Comparison of ENCODE assay signal across 21 cellular contexts in genomic region chr20:9422335-9422734, GRCh38.
DNase-seq lines count a peak whose midpoint lies in the region; ATAC-seq, FAIRE-seq and TF ChIP-seq lines count a peak whose summit lies in the region.
"Had no signal": no experiment of that assay in that cellular context is flagged by ENCODE, and none has a peak within 500 bp of the region (broad histone marks: within the 10 kb centered on the region; RNA-seq: fewer than 3 reads in every experiment).

No MANE protein-coding gene starts in this region.

- no peak overlapping the region for H3K4ac ChIP-seq in IMR-90 (ENCODE audit: low read depth, low read length)

- no peaks in the 10 kb centered on the region for H3K9me1 ChIP-seq in IMR-90 (ENCODE audit: insufficient read depth, low read length)

- no peaks in the 10 kb centered on the region for H3K27me3 Mint-ChIP-seq in CD4-positive, alpha-beta T cell
- H3K27me3 Mint-ChIP-seq in activated naive CD4-positive, alpha-beta T cell treated with anti-CD3 and anti-CD28 coated beads for 36 hours (ENCODE audit: low read depth) = no peaks in the 10 kb centered on the region
- H3K27me3 Mint-ChIP-seq: CD4-positive, CD25-positive, alpha-beta regulatory T cell had no signal

- H4K20me1 ChIP-seq in IMR-90 (ENCODE audit: insufficient read depth, low read length) (no peaks in the 10 kb centered on the region), HepG2 (ENCODE audit: insufficient read depth, low read length) (no peaks in the 10 kb centered on the region)
- H4K20me1 ChIP-seq: BLaER1 had no signal

- intact Hi-C loops in IMR-90 (cut with micrococcal nuclease) (no loop called here), HepG2 (cut with micrococcal nuclease; ENCODE audit: unreplicated experiment) (no loop called here)
- intact Hi-C loops in CD4-positive, alpha-beta T cell (cut with DNase I, micrococcal nuclease) = no loop called here
- intact Hi-C loops in activated naive CD4-positive, alpha-beta T cell treated with anti-CD3 and anti-CD28 coated beads for 36 hours (cut with micrococcal nuclease) = no loop called here

- H2AFZ ChIP-seq in IMR-90 (replicated peaks; ENCODE audit: low read length, poor library complexity) = no peak overlapping the region
- no peak overlapping the region for H2AFZ ChIP-seq in HepG2 (ENCODE audit: low read length)
- H2AFZ ChIP-seq: GM23248, PC-9 had no signal

- no peak overlapping the region for H2BK5ac ChIP-seq in IMR-90 (ENCODE audit: low read depth, low read length, poor library complexity, severe bottlenecking)

- no peaks in the 10 kb centered on the region for H3K79me2 ChIP-seq in HepG2 (ENCODE audit: insufficient read depth, low read length)

- H3K27ac Mint-ChIP-seq in CD4-positive, alpha-beta T cell = no peak overlapping the region
- no peak overlapping the region for H3K27ac Mint-ChIP-seq in activated naive CD4-positive, alpha-beta T cell treated with anti-CD3 and anti-CD28 coated beads for 36 hours
- H3K27ac Mint-ChIP-seq: CD4-positive, CD25-positive, alpha-beta regulatory T cell had no signal

- H3K36me3 ChIP-seq in IMR-90 (ENCODE audit: control insufficient read depth, insufficient read depth, low read length) = peaks cover 14% of the 10 kb centered on the region
- peaks cover 9% of the 10 kb centered on the region for H3K36me3 ChIP-seq in skeletal muscle satellite cell (ENCODE audit: insufficient read depth, low read length)
- no peaks in the 10 kb centered on the region for H3K36me3 ChIP-seq in HepG2 (replicated peaks in 1 of 2; ENCODE audit: control insufficient read depth in 1 of 2, insufficient read depth in 2 of 2, low read length in 2 of 2)
- H3K36me3 ChIP-seq: BLaER1, SJCRH30 had no signal

- no peak overlapping the region for H2AK5ac ChIP-seq in IMR-90 (ENCODE audit: low read depth, low read length)

- no peak overlapping the region for H2AK9ac ChIP-seq in IMR-90 (replicated peaks; ENCODE audit: low read depth, low read length, poor library complexity)

- BruUV-seq in IMR-90 (replicated peaks; lab: Mats Ljungman, UMichigan) (no TSS peak), HepG2 (replicated peaks; lab: Mats Ljungman, UMichigan) (no TSS peak)

- H3K23ac ChIP-seq in IMR-90 (ENCODE audit: low read depth, low read length) = no peak overlapping the region

- TF ChIP-seq POLR2A in IMR-90 (IDR thresholded peaks at IDR 0.05; ENCODE audit: low read depth, low read length) = no peak
- no peak for TF ChIP-seq POLR2A in HepG2 (IDR thresholded peaks at IDR 0.05; ENCODE audit: insufficient read depth in 1 of 2, low read depth in 2 of 2, low read length in 2 of 2)

- H3K4me3 Mint-ChIP-seq in CD4-positive, alpha-beta T cell = no peak overlapping the region
- no peak overlapping the region for H3K4me3 Mint-ChIP-seq in activated naive CD4-positive, alpha-beta T cell treated with anti-CD3 and anti-CD28 coated beads for 36 hours
- H3K4me3 Mint-ChIP-seq: CD4-positive, CD25-positive, alpha-beta regulatory T cell had no signal

- H3K36me3 Mint-ChIP-seq in CD4-positive, alpha-beta T cell (ENCODE audit: low read depth) = no peaks in the 10 kb centered on the region
- no peaks in the 10 kb centered on the region for H3K36me3 Mint-ChIP-seq in activated naive CD4-positive, alpha-beta T cell treated with anti-CD3 and anti-CD28 coated beads for 36 hours (ENCODE audit: low read depth)
- H3K36me3 Mint-ChIP-seq: CD4-positive, CD25-positive, alpha-beta regulatory T cell had no signal

- no peaks in the 10 kb centered on the region for H3K27me3 ChIP-seq in IMR-90 (ENCODE audit: control insufficient read depth, insufficient read depth, low read length)
- H3K27me3 ChIP-seq in skeletal muscle satellite cell (ENCODE audit: control insufficient read depth, insufficient read depth, low read length) = no peaks in the 10 kb centered on the region
- no peaks in the 10 kb centered on the region for H3K27me3 ChIP-seq in CD4-positive, alpha-beta T cell (ENCODE audit: control insufficient read depth, insufficient read depth, low read length)
- 0 out of 5 replicates have a peak, but pooled peaks cover 0 to 4% of the 10 kb centered on the region in 2 experiments for H3K27me3 ChIP-seq in HepG2 (ENCODE audit: control insufficient read depth in 1 of 2, insufficient read depth in 2 of 2, low read length in 2 of 2)
- H3K27me3 ChIP-seq: BLaER1 had no signal

- H3K79me1 ChIP-seq in IMR-90 (ENCODE audit: low read depth in 1 of 2, low read length in 2 of 2) = no peaks in the 10 kb centered on the region; a peak in 1 of 4 replicates

- TF ChIP-seq EP300 in HepG2 (IDR thresholded peaks at IDR 0.05; ENCODE audit: low read depth in 2 of 2, low read length in 2 of 2) = no peak
- no peak for TF ChIP-seq EP300 in HepG2 (CRISPR knock-in tag; IDR thresholded peaks at IDR 0.05; ENCODE audit: borderline replicate concordance)

- no peak overlapping the region for H4K8ac ChIP-seq in IMR-90 (ENCODE audit: low read depth in 2 of 2, low read length in 2 of 2)

- H3K4me3 ChIP-seq in IMR-90 (ENCODE audit: insufficient read depth, low read depth, low read length) = no peak overlapping the region
- no peak overlapping the region for H3K4me3 ChIP-seq in astrocyte of the spinal cord (ENCODE audit: low read depth, low read length)
- no peak overlapping the region for H3K4me3 ChIP-seq in skeletal muscle satellite cell (ENCODE audit: low read length)
- H3K4me3 ChIP-seq in HepG2 (replicated peaks in 1 of 3; ENCODE audit: insufficient read depth in 1 of 3, low read depth in 2 of 3, low read length in 3 of 3) = no peak overlapping the region
- H3K4me3 ChIP-seq: BLaER1, GM23248, PC-9, SJCRH30 had no signal

- H3K4me1 ChIP-seq in IMR-90 (ENCODE audit: control insufficient read depth, insufficient read depth, low read length) = no peaks in the 10 kb centered on the region; the same call in 1 of the 2 replicates
- H3K4me1 ChIP-seq in skeletal muscle satellite cell (ENCODE audit: control insufficient read depth, insufficient read depth, low read length) = peaks cover 18% of the 10 kb centered on the region
- no peaks in the 10 kb centered on the region for H3K4me1 ChIP-seq in HepG2 (ENCODE audit: insufficient read depth, low read length)
- H3K4me1 ChIP-seq: BLaER1, SJCRH30 had no signal

- H3K14ac ChIP-seq in IMR-90 (replicated peaks; ENCODE audit: low read depth, low read length) = no peak overlapping the region; the same call in 1 of the 2 replicates

- no peaks in the 10 kb centered on the region for H3K9me3 Mint-ChIP-seq in CD4-positive, alpha-beta T cell
- H3K9me3 Mint-ChIP-seq in activated naive CD4-positive, alpha-beta T cell treated with anti-CD3 and anti-CD28 coated beads for 36 hours = no peaks in the 10 kb centered on the region

- no peak overlapping the region for H4K5ac ChIP-seq in IMR-90 (ENCODE audit: low read depth, low read length)

- FAIRE-seq in HepG2 (lab: Jason Lieb, UNC) = no peak
- FAIRE-seq: D721Med had no signal

- CTCF ChIA-PET in IMR-90 (lab: Yijun Ruan, JAX) = interaction anchor here (1.3 kb wide), 1 partner anchor 14 kb away, joined by 5 read pairs; no protein-coding TSS in a partner anchor
- CTCF ChIA-PET in CD4-positive, alpha-beta T cell (lab: Charles Lee) = no interaction called here
- CTCF ChIA-PET in HepG2 (lab: Yijun Ruan, JAX; ENCODE audit: low intra/inter-chr PET ratio, low total read pairs) = no interaction called here
- CTCF ChIA-PET in activated naive CD4-positive, alpha-beta T cell treated with anti-CD3 and anti-CD28 coated beads for 36 hours (lab: Charles Lee) = interaction anchor here (2.0 kb wide), 1 partner anchor 14 kb away, joined by 6 read pairs; no protein-coding TSS in a partner anchor

- H3K9ac ChIP-seq in IMR-90 (ENCODE audit: low read depth, low read length) (no peak overlapping the region), skeletal muscle satellite cell (ENCODE audit: low read depth, low read length) (no peak overlapping the region), HepG2 (ENCODE audit: insufficient read depth, low read depth, low read length) (no peak overlapping the region)
- H3K9ac ChIP-seq: BLaER1, GM23248 had no signal

- POLR2A ChIA-PET in IMR-90 (lab: Charles Lee; ENCODE audit: unreplicated experiment) = no interaction called here
- POLR2A ChIA-PET in CD4-positive, alpha-beta T cell (lab: Charles Lee) = no interaction called here
- POLR2A ChIA-PET in HepG2 (lab: Yijun Ruan, JAX) = no interaction called here

- no peak overlapping the region for H3K56ac ChIP-seq in IMR-90 (ENCODE audit: extremely low read depth, insufficient read depth, low read length)

- TF ChIP-seq CTCF in IMR-90 (conservative IDR thresholded peaks at IDR 0.05; ENCODE audit: low read depth, low read length) (no peak), astrocyte of the spinal cord (IDR thresholded peaks at IDR 0.05; ENCODE audit: low read depth, low read length) (no peak), HepG2 (CRISPR knock-in tag; IDR thresholded peaks at IDR 0.05) (no peak)
- no peak for TF ChIP-seq CTCF in CD4-positive, alpha-beta T cell (IDR thresholded peaks at IDR 0.05)

- dilution Hi-C loops in IMR-90 (cut with HindIII; ENCODE audit: low sequenced_read_pairs, unreplicated experiment) = no loop called here

- H2BK20ac ChIP-seq in IMR-90 (ENCODE audit: low read depth, low read length) = no peak overlapping the region

- no peak overlapping the region for H3K27ac ChIP-seq in IMR-90 (ENCODE audit: insufficient read depth, low read length)
- no peak overlapping the region for H3K27ac ChIP-seq in CD4-positive, alpha-beta T cell (ENCODE audit: low read depth, low read length)
- no peak overlapping the region for H3K27ac ChIP-seq in HepG2 (ENCODE audit: extremely low read length, insufficient read depth, low read length)
- H3K27ac ChIP-seq: BLaER1, GM23248, PC-9, SJCRH30 had no signal

- ATAC-seq in IMR-90 (ENCODE audit: low read depth) (peak; percentile 70), left lobe of liver (no peak), HepG2 (no peak)
- ATAC-seq in CD4-positive, alpha-beta T cell (ENCODE audit: poor library complexity) = no peak
- ATAC-seq: Right ventricle myocardium inferior had no signal

- no peak overlapping the region for H2BK120ac ChIP-seq in IMR-90 (ENCODE audit: low read depth, low read length)

- H4K91ac ChIP-seq in IMR-90 (ENCODE audit: insufficient read depth, low read depth, low read length) = no peak overlapping the region

- WGBS in IMR-90 (ENCODE audit: extremely low coverage in 2 of 2, insufficient read length in 1 of 2), 2 experiments = no CpG with 5 or more reads among the region's 5 CpGs
- 2% methylated on average over 5 of the region's 5 CpGs for WGBS in HepG2 (ENCODE audit: low lambda C conversion rate)

- TF ChIP-seq RAD21 in IMR-90 (IDR thresholded peaks at IDR 0.05; ENCODE audit: low read length) (no peak), HepG2 (CRISPR knock-in tag; IDR thresholded peaks at IDR 0.05) (no peak)

- DNase-seq in IMR-90 (peak; percentile 20), astrocyte of the spinal cord (ENCODE audit: low read depth, low spot score) (peak; percentile 36), kidney tubule cell (ENCODE audit: low spot score) (peak; percentile 19), left lobe of liver (ENCODE audit: low spot score) (no peak), HepG2 (ENCODE audit: low spot score) (no peak)
- no peak for DNase-seq in CD4-positive, alpha-beta T cell
- no peak for DNase-seq in activated naive CD4-positive, alpha-beta T cell treated with anti-CD3 and anti-CD28 coated beads for 36 hours
- DNase-seq: CD4-positive, CD25-positive, alpha-beta regulatory T cell; GM23248; H7; NCI-H1092; NCI-H1417 treated with DMSO at 0.1 percent for 48 hours; NCI-H1694 treated with DMSO at 0.1 percent for 48 hours; NCI-H2227 treated with DMSO at 0.1 percent for 48 hours; NCI-H526 treated with DMSO at 0.1 percent for 48 hours; PC-9; SJCRH30 had no signal

- in situ Hi-C loops in IMR-90 (cut with MboI; ENCODE audit: low sequenced_read_pairs) (loop anchor here (25.0 kb wide), 1 partner anchor 490 kb away; no protein-coding TSS in a partner anchor), astrocyte of the spinal cord (cut with HindIII; ENCODE audit: low sequenced_read_pairs) (no loop called here), HepG2 (cut with HindIII; ENCODE audit: extremely low pct_ligation_motif_present, low pct_unique_long_range_greater_than_20kb) (loop anchor here (25.0 kb wide), 1 partner anchor 665 kb away; no protein-coding TSS in a partner anchor)

- H2BK15ac ChIP-seq in IMR-90 (ENCODE audit: low read depth, low read length) = no peak overlapping the region

- H3K18ac ChIP-seq in IMR-90 (ENCODE audit: low read depth, low read length) = no peak overlapping the region

- no peaks in the 10 kb centered on the region for H3K9me3 ChIP-seq in IMR-90 (ENCODE audit: control insufficient read depth, insufficient read depth, low read length)
- no peaks in the 10 kb centered on the region for H3K9me3 ChIP-seq in skeletal muscle satellite cell (replicated peaks; ENCODE audit: low read length)
- no peaks in the 10 kb centered on the region for H3K9me3 ChIP-seq in CD4-positive, alpha-beta T cell (ENCODE audit: control insufficient read depth, low read length)
- no peaks in the 10 kb centered on the region for H3K9me3 ChIP-seq in HepG2 (ENCODE audit: low read length)
- H3K9me3 ChIP-seq: BLaER1, SJCRH30 had no signal

- H3K4me1 Mint-ChIP-seq in CD4-positive, alpha-beta T cell (ENCODE audit: low read depth) = no peaks in the 10 kb centered on the region
- no peaks in the 10 kb centered on the region for H3K4me1 Mint-ChIP-seq in activated naive CD4-positive, alpha-beta T cell treated with anti-CD3 and anti-CD28 coated beads for 36 hours (ENCODE audit: low read depth)
- H3K4me1 Mint-ChIP-seq: CD4-positive, CD25-positive, alpha-beta regulatory T cell had no signal

- H3K4me2 ChIP-seq in IMR-90 (ENCODE audit: low read depth, low read length) (no peak overlapping the region), skeletal muscle satellite cell (ENCODE audit: low read length) (peak overlapping the region; percentile 49), HepG2 (ENCODE audit: low read depth, low read length) (no peak overlapping the region)
- H3K4me2 ChIP-seq: BLaER1, PC-9 had no signal

Comparison
In these comparisons a context has a peak if more than half of its experiments do, and no peak if none do; other contexts are left out.
1. DNase-seq: peak in IMR-90 (single experiment), astrocyte of the spinal cord (single experiment) and kidney tubule cell (single experiment); none in left lobe of liver (single experiment), CD4-positive, alpha-beta T cell (0 of 10), HepG2 (single experiment) and activated naive CD4-positive, alpha-beta T cell treated with anti-CD3 and anti-CD28 coated beads for 36 hours (single experiment).
2. CTCF ChIA-PET loops: an anchor here in IMR-90 (1.3 kb wide) and activated naive CD4-positive, alpha-beta T cell treated with anti-CD3 and anti-CD28 coated beads for 36 hours (2.0 kb wide); none called in CD4-positive, alpha-beta T cell and HepG2.